Comparison of ENCODE assay signal across 16 cellular contexts in genomic region chr10:125262414-125262813, GRCh38.
DNase-seq lines count a peak whose midpoint lies in the region; ATAC-seq, FAIRE-seq and TF ChIP-seq lines count a peak whose summit lies in the region.
"Had no signal": no experiment of that assay in that cellular context is flagged by ENCODE, and none has a peak within 500 bp of the region (broad histone marks: within the 10 kb centered on the region; RNA-seq: fewer than 3 reads in every experiment).

No MANE protein-coding gene starts in this region.

- no peak for ATAC-seq in GM21825 (IDR thresholded peaks at IDR 0.05; ENCODE audit: unreplicated experiment)
- no peak for ATAC-seq in GM21360 (IDR thresholded peaks at IDR 0.05; ENCODE audit: unreplicated experiment)
- ATAC-seq: CD8-positive, alpha-beta T cell had no signal

- H3K4me1 ChIP-seq in Karpas-422 (ENCODE audit: low read length) (no peaks in the 10 kb centered on the region), PC-9 (replicated peaks; ENCODE audit: insufficient read depth) (peaks cover 42% of the 10 kb centered on the region), keratinocyte (ENCODE audit: control insufficient read depth, extremely low read depth, insufficient read depth, low read length) (peaks cover 40% of the 10 kb centered on the region), spleen (no peaks in the 10 kb centered on the region), adrenal gland (replicated peaks in 1 of 2) (no peaks in the 10 kb centered on the region)
- H3K4me1 ChIP-seq: BLaER1 treated with 17β-estradiol and CSF1 and Interleukin-3, amounts not matched to agents 10 nM and 100 nM had no signal

- peak; percentile 7 for DNase-seq in Karpas-422
- DNase-seq in PC-9 = no peak
- no peak for DNase-seq in keratinocyte (ENCODE audit: low read depth, low spot score)
- no peak for DNase-seq in spleen
- DNase-seq in adrenal gland = no peak
- DNase-seq: H9, IMR-90 had no signal

- H3K4me3 ChIP-seq in Karpas-422 (ENCODE audit: low read length) (no peak overlapping the region), PC-9 (no peak overlapping the region; the same call in 1 of the 2 replicates), keratinocyte (ENCODE audit: control insufficient read depth in 2 of 3, extremely low read depth in 1 of 3, insufficient read depth in 2 of 3, low read depth in 1 of 3, low read length in 3 of 3) (no peak overlapping the region), spleen (no peak overlapping the region), adrenal gland (no peak overlapping the region)
- H3K4me3 ChIP-seq: BLaER1 treated with 17β-estradiol and CSF1 and Interleukin-3, amounts not matched to agents 10 nM and 100 nM had no signal

- H3K9me3 ChIP-seq in Karpas-422 (ENCODE audit: low read length) (no peaks in the 10 kb centered on the region), PC-9 (ENCODE audit: insufficient read depth, low read depth) (no peaks in the 10 kb centered on the region), keratinocyte (ENCODE audit: control insufficient read depth, low read depth, low read length) (no peaks in the 10 kb centered on the region), spleen (no peaks in the 10 kb centered on the region), adrenal gland (replicated peaks in 1 of 3) (no peaks in the 10 kb centered on the region)

- H2AFZ ChIP-seq in Karpas-422 (ENCODE audit: low read length) (no peak overlapping the region), PC-9 (no peak overlapping the region; the same call in 1 of the 2 replicates), keratinocyte (ENCODE audit: control insufficient read depth, low read length) (no peak overlapping the region)

- 80 to 91% (median 85%) methylated on average over 6 of the region's 6 CpGs for WGBS in spleen, 5 donors
- WGBS in adrenal gland, 4 donors = 80 to 88% (median 87%) methylated on average over 6 of the region's 6 CpGs

- H3K9ac ChIP-seq in Karpas-422 (ENCODE audit: low read length) (no peak overlapping the region), keratinocyte (ENCODE audit: control insufficient read depth, extremely low read depth, insufficient read depth, low read length) (no peak overlapping the region)
- H3K9ac ChIP-seq: BLaER1 treated with 17β-estradiol and CSF1 and Interleukin-3, amounts not matched to agents 10 nM and 100 nM had no signal

- no peaks in the 10 kb centered on the region for H3K9me2 ChIP-seq in Karpas-422 (replicated peaks; ENCODE audit: insufficient read depth, low read length)
- H3K9me2 ChIP-seq in PC-9 (ENCODE audit: insufficient read depth) = no peaks in the 10 kb centered on the region

- H3K79me2 ChIP-seq in Karpas-422 (ENCODE audit: low read length) = no peaks in the 10 kb centered on the region
- H3K79me2 ChIP-seq in PC-9 (ENCODE audit: low read depth) = no peaks in the 10 kb centered on the region
- no peaks in the 10 kb centered on the region for H3K79me2 ChIP-seq in keratinocyte (ENCODE audit: control insufficient read depth, insufficient read depth, low read length)

- H3K36me3 ChIP-seq in Karpas-422 (ENCODE audit: insufficient read depth, low read length) (no peaks in the 10 kb centered on the region), PC-9 (ENCODE audit: low read depth) (no peaks in the 10 kb centered on the region), keratinocyte (ENCODE audit: control insufficient read depth in 2 of 2, extremely low read depth in 1 of 2, insufficient read depth in 2 of 2, low read length in 2 of 2) (no peaks in the 10 kb centered on the region), spleen (no peaks in the 10 kb centered on the region), adrenal gland (replicated peaks in 1 of 2) (no peaks in the 10 kb centered on the region)
- H3K36me3 ChIP-seq: BLaER1 treated with 17β-estradiol and CSF1 and Interleukin-3, amounts not matched to agents 10 nM and 100 nM had no signal

- no peaks in the 10 kb centered on the region for H3K27me3 ChIP-seq in Karpas-422 (ENCODE audit: low read length)
- H3K27me3 ChIP-seq in PC-9 (ENCODE audit: insufficient read depth, low read depth) = no peaks in the 10 kb centered on the region
- H3K27me3 ChIP-seq in keratinocyte (ENCODE audit: control insufficient read depth, extremely low read depth, insufficient read depth, low read length) = no peaks in the 10 kb centered on the region
- peaks cover 0 to 25% (median 0%) of the 10 kb centered on the region in 7 donors for H3K27me3 ChIP-seq in spleen (replicated peaks in 1 of 7)
- H3K27me3 ChIP-seq in adrenal gland = no peaks in the 10 kb centered on the region
- H3K27me3 ChIP-seq: BLaER1 treated with 17β-estradiol and CSF1 and Interleukin-3, amounts not matched to agents 10 nM and 100 nM had no signal

- dilution Hi-C loops in keratinocyte (cut with MboI; ENCODE audit: extremely low pct_ligation_motif_present, low sequenced_read_pairs) = no loop called here

- TF ChIP-seq CTCF in PC-9 (conservative IDR thresholded peaks at IDR 0.05) (no peak), keratinocyte (optimal IDR thresholded peaks at IDR 0.05 in 1 of 3, IDR thresholded peaks at IDR 0.05 in 1 of 3, conservative IDR thresholded peaks at IDR 0.05 in 1 of 3; ENCODE audit: extremely low read depth in 1 of 3, insufficient read depth in 2 of 3, low read length in 3 of 3) (no peak), spleen (IDR thresholded peaks at IDR 0.05 in 8 of 11, conservative IDR thresholded peaks at IDR 0.05 in 3 of 11) (no peak), adrenal gland (IDR thresholded peaks at IDR 0.05) (no peak)

- intact Hi-C loops in PC-9 (cut with micrococcal nuclease; ENCODE audit: unreplicated experiment) (loop anchor here (2.0 to 5.0 kb wide), 2 partner anchors 102 to 430 kb away; partner anchors contain the start of gene CTBP2), spleen (cut with DNase I; ENCODE audit: low total_unique reads) (no loop called here), adrenal gland (cut with DNase I) (no loop called here)

- H4K20me1 ChIP-seq in Karpas-422 (ENCODE audit: insufficient read depth, low read depth, low read length) (no peaks in the 10 kb centered on the region), PC-9 (ENCODE audit: insufficient read depth) (no peaks in the 10 kb centered on the region), keratinocyte (ENCODE audit: control insufficient read depth, extremely low read depth, insufficient read depth, low read length) (no peaks in the 10 kb centered on the region)
- H4K20me1 ChIP-seq: BLaER1 treated with 17β-estradiol and CSF1 and Interleukin-3, amounts not matched to agents 10 nM and 100 nM had no signal

- no peaks in the 10 kb centered on the region for H3K9me1 ChIP-seq in keratinocyte (ENCODE audit: control insufficient read depth, extremely low read depth, insufficient read depth, low read length)

- TF ChIP-seq POLR2A in spleen (IDR thresholded peaks at IDR 0.05) = no peak
- no peak for TF ChIP-seq POLR2A in adrenal gland (IDR thresholded peaks at IDR 0.05)

- CTCF ChIA-PET in PC-9 (lab: Charles Lee) = no interaction called here

- BruUV-seq in PC-9 (replicated peaks; lab: Mats Ljungman, UMichigan) = no TSS peak

- peaks cover 33% of the 10 kb centered on the region for H3F3A ChIP-seq in PC-9 (ENCODE audit: insufficient read depth, low read depth)

- FAIRE-seq in keratinocyte (lab: Jason Lieb, UNC) = peak; percentile 46
- FAIRE-seq: D721Med, G401.6, GM12891, H1, HTR-8/SVneo had no signal

- no peak overlapping the region for H3K4me2 ChIP-seq in Karpas-422 (ENCODE audit: low read depth, low read length, poor library complexity, severe bottlenecking)
- peak overlapping the region; percentile 78 for H3K4me2 ChIP-seq in PC-9
- no peak overlapping the region for H3K4me2 ChIP-seq in keratinocyte (ENCODE audit: control insufficient read depth, extremely low read depth, insufficient read depth, low read depth, low read length)
- H3K4me2 ChIP-seq: BLaER1 treated with 17β-estradiol and CSF1 and Interleukin-3, amounts not matched to agents 10 nM and 100 nM had no signal

- POLR2A ChIA-PET in PC-9 (lab: Charles Lee; ENCODE audit: unreplicated experiment) = no interaction called here

- no peak overlapping the region for H3K27ac ChIP-seq in Karpas-422 (ENCODE audit: low read length)
- H3K27ac ChIP-seq in PC-9 = peak overlapping the region; percentile 92
- no peak overlapping the region for H3K27ac ChIP-seq in keratinocyte (ENCODE audit: control insufficient read depth, insufficient read depth, low read length)
- H3K27ac ChIP-seq in spleen = no peak overlapping the region
- no peak overlapping the region for H3K27ac ChIP-seq in adrenal gland
- H3K27ac ChIP-seq: BLaER1 treated with 17β-estradiol and CSF1 and Interleukin-3, amounts not matched to agents 10 nM and 100 nM had no signal
